Comparison of ENCODE assay signal across 23 cellular contexts in the genomic region with DNA sequence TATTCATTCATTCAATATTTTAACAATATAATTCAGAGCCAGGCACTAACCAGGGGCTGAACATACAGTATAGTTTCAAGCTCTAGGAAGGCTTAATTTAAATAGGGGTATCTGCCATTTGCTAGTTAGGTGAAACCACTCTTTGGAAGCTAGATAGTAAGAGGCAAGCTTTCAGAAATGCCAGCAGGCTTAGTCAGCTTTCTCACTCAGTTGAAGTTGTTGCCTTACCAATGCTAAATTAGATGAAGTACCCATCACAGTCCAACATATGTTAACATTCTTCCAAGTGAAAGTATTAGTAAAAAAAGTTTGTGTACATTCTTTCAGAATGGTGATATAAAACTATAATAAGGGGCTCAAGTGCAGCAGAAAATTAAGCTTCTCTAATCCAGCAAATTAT.
DNase-seq lines count a peak whose midpoint lies in the region; ATAC-seq and TF ChIP-seq lines count a peak whose summit lies in the region.
"Had no signal": no experiment of that assay in that cellular context is flagged by ENCODE, and none has a peak within 500 bp of the region (broad histone marks: within the 10 kb centered on the region; RNA-seq: fewer than 3 reads in every experiment).

No MANE protein-coding gene starts in this region.

- no peak overlapping the region for H3K27ac Mint-ChIP-seq in activated CD4-positive, alpha-beta memory T cell treated with anti-CD3 and anti-CD28 coated beads, Interleukin-2, amount 10 ng/mL, durations not matched to agents 7 days and 5 days
- H3K27ac Mint-ChIP-seq: activated CD8-positive, alpha-beta memory T cell treated with anti-CD3 and anti-CD28 coated beads, Interleukin-2, amount 10 ng/mL, durations not matched to agents 7 days and 5 days; natural killer cell had no signal

- DNase-seq in GM04503 (ENCODE audit: low read depth) (peak; percentile 25), fibroblast of pulmonary artery (ENCODE audit: low read depth) (peak; percentile 7), skeletal muscle cell (ENCODE audit: low read depth) (peak; percentile 9), cerebellum (ENCODE audit: low spot score) (no peak)
- DNase-seq in activated CD4-positive, alpha-beta memory T cell treated with anti-CD3 and anti-CD28 coated beads, Interleukin-2, amount 10 ng/mL, durations not matched to agents 7 days and 5 days, result no peak
- DNase-seq: activated CD8-positive, alpha-beta memory T cell treated with anti-CD3 and anti-CD28 coated beads, Interleukin-2, amount 10 ng/mL, durations not matched to agents 7 days and 5 days; amygdala; DMS153; heart right ventricle; MV-4-11; natural killer cell; NCI-H2029 treated with DMSO at 0.1 percent for 48 hours; NCI-H526; stimulated activated CD4-positive, alpha-beta T cell treated with anti-CD3 and anti-CD28 coated beads, Interleukin-4, amount 100 ng/mL, for 4 hours; stimulated activated CD8-positive, alpha-beta memory T cell treated with anti-CD3 and anti-CD28 coated beads, Interleukin-4, amount 100 ng/mL, for 48 hours had no signal

- H3K27me3 Mint-ChIP-seq in activated CD4-positive, alpha-beta memory T cell treated with anti-CD3 and anti-CD28 coated beads, Interleukin-2, amount 10 ng/mL, durations not matched to agents 7 days and 5 days, result no peaks in the 10 kb centered on the region
- H3K27me3 Mint-ChIP-seq: activated CD8-positive, alpha-beta memory T cell treated with anti-CD3 and anti-CD28 coated beads, Interleukin-2, amount 10 ng/mL, durations not matched to agents 7 days and 5 days had no signal

- no peak overlapping the region for H3K4me3 ChIP-seq in fibroblast of pulmonary artery (replicated peaks; ENCODE audit: low read depth, low read length)
- H3K4me3 ChIP-seq in skeletal muscle cell (ENCODE audit: low read depth, low read length), result no peak overlapping the region
- H3K4me3 ChIP-seq: BLaER1 treated with 17β-estradiol and CSF1 and Interleukin-3, amounts not matched to agents 10 nM and 100 nM; coronary artery; heart right ventricle; SJCRH30; smooth muscle cell had no signal

- peaks cover 12% of the 10 kb centered on the region for H3K9me3 Mint-ChIP-seq in activated CD4-positive, alpha-beta memory T cell treated with anti-CD3 and anti-CD28 coated beads, Interleukin-2, amount 10 ng/mL, durations not matched to agents 7 days and 5 days

- POLR2A ChIA-PET in activated CD4-positive, alpha-beta memory T cell treated with anti-CD3 and anti-CD28 coated beads, Interleukin-2, amount 10 ng/mL, durations not matched to agents 7 days and 5 days (lab: Charles Lee), result no interaction called here

- CTCF ChIA-PET in activated CD4-positive, alpha-beta memory T cell treated with anti-CD3 and anti-CD28 coated beads, Interleukin-2, amount 10 ng/mL, durations not matched to agents 7 days and 5 days (lab: Charles Lee), result no interaction called here

- ATAC-seq in SK-N-SH treated with all-trans-retinoic acid at 6 μM for 48 hours (peak; percentile 61), GM18517 (IDR thresholded peaks at IDR 0.05; ENCODE audit: unreplicated experiment) (no peak)
- ATAC-seq: activated CD4-positive, CD25-positive, alpha-beta regulatory T cell treated with anti-CD3 and anti-CD28 coated beads, Interleukin-2, amount 50 U/mL, for 24 hours; activated CD8-positive, alpha-beta memory T cell treated with anti-CD3 and anti-CD28 coated beads, Interleukin-2, amount 10 ng/mL, durations not matched to agents 7 days and 5 days; heart right ventricle; HepG2; natural killer cell had no signal

- H3K36me3 Mint-ChIP-seq in activated CD4-positive, alpha-beta memory T cell treated with anti-CD3 and anti-CD28 coated beads, Interleukin-2, amount 10 ng/mL, durations not matched to agents 7 days and 5 days (ENCODE audit: low read depth), result no peaks in the 10 kb centered on the region
- H3K36me3 Mint-ChIP-seq: activated CD8-positive, alpha-beta memory T cell treated with anti-CD3 and anti-CD28 coated beads, Interleukin-2, amount 10 ng/mL, durations not matched to agents 7 days and 5 days; natural killer cell had no signal

- TF ChIP-seq CTCF in fibroblast of pulmonary artery (IDR thresholded peaks at IDR 0.05; ENCODE audit: low read length, missing control alignments), result no peak

- no peaks in the 10 kb centered on the region for H3K4me1 Mint-ChIP-seq in activated CD4-positive, alpha-beta memory T cell treated with anti-CD3 and anti-CD28 coated beads, Interleukin-2, amount 10 ng/mL, durations not matched to agents 7 days and 5 days
- H3K4me1 Mint-ChIP-seq: activated CD8-positive, alpha-beta memory T cell treated with anti-CD3 and anti-CD28 coated beads, Interleukin-2, amount 10 ng/mL, durations not matched to agents 7 days and 5 days; natural killer cell had no signal

- no peak overlapping the region for H3K4me3 Mint-ChIP-seq in activated CD4-positive, alpha-beta memory T cell treated with anti-CD3 and anti-CD28 coated beads, Interleukin-2, amount 10 ng/mL, durations not matched to agents 7 days and 5 days
- H3K4me3 Mint-ChIP-seq: activated CD8-positive, alpha-beta memory T cell treated with anti-CD3 and anti-CD28 coated beads, Interleukin-2, amount 10 ng/mL, durations not matched to agents 7 days and 5 days; natural killer cell had no signal

TF ChIP-seq in SK-N-SH treated with all-trans-retinoic acid at 6 μM for 48 hours, 23 proteins besides CTCF, POLR2A, EP300 and RAD21:
- TF ChIP-seq SNAI2 (CRISPR knock-in tag; IDR thresholded peaks at IDR 0.05) (no peak), ZC3H10 (CRISPR knock-in tag; IDR thresholded peaks at IDR 0.05) (no peak)

Comparison
In these comparisons a context has a peak if more than half of its experiments do, and no peak if none do; other contexts are left out.
1. DNase-seq: peak in GM04503 (single experiment), fibroblast of pulmonary artery (single experiment) and skeletal muscle cell (single experiment); none in activated CD4-positive, alpha-beta memory T cell treated with anti-CD3 and anti-CD28 coated beads, Interleukin-2, amount 10 ng/mL, durations not matched to agents 7 days and 5 days (single experiment) and cerebellum (single experiment).